14 cellular contexts compared by ENCODE assay signal in the genomic region with DNA sequence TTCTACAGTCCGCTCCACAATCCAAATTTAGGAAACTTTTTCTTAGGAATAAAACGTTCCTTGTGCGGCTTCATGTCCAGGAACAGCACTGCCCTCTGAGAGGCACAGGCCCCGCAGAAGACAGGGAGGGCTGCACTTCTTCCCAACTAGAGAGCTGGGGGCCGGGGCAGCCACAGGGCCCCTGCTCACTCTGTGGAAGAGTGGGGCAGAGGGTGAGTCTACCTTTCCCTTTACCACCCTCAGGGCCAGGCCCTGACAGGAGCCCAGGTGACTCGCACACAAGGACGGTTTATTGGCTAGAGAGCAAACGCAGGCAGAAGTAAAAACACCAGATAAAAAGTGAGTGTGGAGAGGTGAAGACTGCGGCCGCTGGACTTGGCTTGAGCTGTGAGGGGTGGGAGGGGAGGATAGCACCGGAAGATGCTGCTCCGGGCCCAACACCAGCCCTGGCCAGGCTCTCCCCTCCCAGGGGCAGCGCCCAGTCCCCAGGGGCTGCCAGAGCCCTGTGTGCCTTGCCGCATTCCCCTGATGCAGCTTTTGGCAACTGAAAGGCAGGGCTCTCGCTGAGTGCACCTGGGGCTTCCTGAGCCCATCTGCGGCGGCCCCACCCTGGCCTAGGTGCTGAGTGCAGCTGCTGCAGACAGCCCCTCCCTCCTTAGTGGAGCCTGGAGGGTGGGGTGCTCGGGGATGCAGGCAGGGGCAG. TPM values are rescaled to one million over a fixed set of nuclear protein-coding genes. Genes with fewer than 3 reads are reported as not detected.
DNase-seq lines count a peak whose midpoint lies in the region; ATAC-seq, FAIRE-seq and TF ChIP-seq lines count a peak whose summit lies in the region.
"Had no signal": no experiment of that assay in that cellular context is flagged by ENCODE, and none has a peak within 500 bp of the region (broad histone marks: within the 10 kb centered on the region; RNA-seq: fewer than 3 reads in every experiment).

No MANE protein-coding gene starts in this region.

- no peaks in the 10 kb centered on the region for H3K9me3 Mint-ChIP-seq in Caco-2 (ENCODE audit: unreplicated experiment)
- no peaks in the 10 kb centered on the region for H3K9me3 Mint-ChIP-seq in chondrocyte (ENCODE audit: low read depth)
- H3K9me3 Mint-ChIP-seq: activated T-cell treated with anti-CD3 and anti-CD28 coated beads, Interleukin-2, amount 50 U/mL, for 4 hours had no signal

- H3K4me3 ChIP-seq in Caco-2 (ENCODE audit: low read depth, low read length) = no peak overlapping the region
- H3K4me3 ChIP-seq in osteoblast (ENCODE audit: insufficient read depth, low read length) = no peak overlapping the region

- no peaks in the 10 kb centered on the region for H3K27me3 ChIP-seq in Caco-2 (replicated peaks; ENCODE audit: control insufficient read depth, insufficient read depth, low read length)
- H3K27me3 ChIP-seq in osteoblast (ENCODE audit: insufficient read depth, low read length) = no peaks in the 10 kb centered on the region

- H3K4me1 ChIP-seq in Caco-2 (no peaks in the 10 kb centered on the region), osteoblast (ENCODE audit: insufficient read depth, low read length) (peaks cover 4% of the 10 kb centered on the region)

- H3K4me1 Mint-ChIP-seq in Caco-2 (ENCODE audit: low read depth, unreplicated experiment) = no peaks in the 10 kb centered on the region
- peaks cover 10% of the 10 kb centered on the region for H3K4me1 Mint-ChIP-seq in chondrocyte (ENCODE audit: low read depth)
- H3K4me1 Mint-ChIP-seq: B cell had no signal

- H3K27ac ChIP-seq in osteoblast (ENCODE audit: low read depth, low read length) = no peak overlapping the region

- H3K27ac Mint-ChIP-seq in Caco-2 (ENCODE audit: unreplicated experiment) (peak overlapping the region; percentile 78), chondrocyte (ENCODE audit: unreplicated experiment) (peak overlapping the region; percentile 45)

- H3K4me2 ChIP-seq in osteoblast (ENCODE audit: insufficient read depth, low read length) = no peak overlapping the region

- DNase-seq in Caco-2 (no peak), NCI-H2107 (lab: John Stamatoyannopoulos, UW) (peak; percentile 20), chondrocyte (ENCODE audit: low spot score) (no peak), osteoblast (ENCODE audit: insufficient read length, low spot score, missing footprints) (peak; percentile 25), GM19239 (ENCODE audit: insufficient read length, low spot score) (no peak)
- DNase-seq in activated CD4-positive, alpha-beta T cell treated with anti-CD3 and anti-CD28 coated beads for 48 hours = no peak
- DNase-seq: activated T-cell treated with anti-CD3 and anti-CD28 coated beads, Interleukin-2, amount 50 U/mL, for 4 hours; GOT3; NCI-H2081 had no signal

- no peak for TF ChIP-seq CTCF in Caco-2 (IDR thresholded peaks at IDR 0.05; ENCODE audit: insufficient read depth in 1 of 2, low read depth in 1 of 2, low read length in 1 of 2, severe bottlenecking in 1 of 2, unreplicated experiment in 1 of 2)
- TF ChIP-seq CTCF in chondrocyte (IDR thresholded peaks at IDR 0.05) = no peak
- no peak for TF ChIP-seq CTCF in osteoblast (IDR thresholded peaks at IDR 0.05; ENCODE audit: extremely low read depth, low read depth, low read length)

- no peaks in the 10 kb centered on the region for H3K79me2 ChIP-seq in osteoblast (ENCODE audit: insufficient read depth, low read length)

- BruUV-seq in Caco-2 (replicated peaks; lab: Mats Ljungman, UMichigan) = TSS peak; percentile 25

- H3K36me3 ChIP-seq in Caco-2 (ENCODE audit: control insufficient read depth, insufficient read depth, low read length) (peaks cover 2% of the 10 kb centered on the region), osteoblast (ENCODE audit: insufficient read depth, low read length) (peaks cover 26% of the 10 kb centered on the region)

- H3K36me3 Mint-ChIP-seq in Caco-2 (ENCODE audit: insufficient read depth, unreplicated experiment) (peaks cover 70% of the 10 kb centered on the region), chondrocyte (ENCODE audit: low read depth) (peaks cover 14% of the 10 kb centered on the region)

- POLR2A ChIA-PET in Caco-2 (lab: Charles Lee) = no interaction called here

- H4K20me1 ChIP-seq in osteoblast (ENCODE audit: insufficient read depth, low read length) = peaks cover 3% of the 10 kb centered on the region

- no peak overlapping the region for H3K4me3 Mint-ChIP-seq in Caco-2 (ENCODE audit: unreplicated experiment)
- H3K4me3 Mint-ChIP-seq in chondrocyte (ENCODE audit: unreplicated experiment) = no peak overlapping the region
- H3K4me3 Mint-ChIP-seq: activated T-cell treated with anti-CD3 and anti-CD28 coated beads, Interleukin-2, amount 50 U/mL, for 4 hours; B cell had no signal

- ATAC-seq in HG02678 (IDR thresholded peaks at IDR 0.05; ENCODE audit: unreplicated experiment) (no peak), HG03354 (IDR thresholded peaks at IDR 0.05; ENCODE audit: poor library complexity, severe bottlenecking, unreplicated experiment) (no peak)

- H3K27me3 Mint-ChIP-seq in Caco-2 (ENCODE audit: insufficient read depth, unreplicated experiment) = no peaks in the 10 kb centered on the region
- H3K27me3 Mint-ChIP-seq in chondrocyte (ENCODE audit: low read depth) = no peaks in the 10 kb centered on the region
- H3K27me3 Mint-ChIP-seq: B cell had no signal

- H3K9me3 ChIP-seq in Caco-2 (no peaks in the 10 kb centered on the region), osteoblast (ENCODE audit: low read depth, low read length) (no peaks in the 10 kb centered on the region)

- CTCF ChIA-PET in Caco-2 (lab: Charles Lee) = interaction anchor here (3.1 kb wide), 1 partner anchor 21 kb away, joined by 10 read pairs; a partner anchor contains a TSS

- no peak overlapping the region for H2AFZ ChIP-seq in osteoblast (ENCODE audit: low read length)

- intact Hi-C loops in Caco-2 (cut with micrococcal nuclease; ENCODE audit: unreplicated experiment) = loop anchor here (2.0 kb wide), 1 partner anchor 21 kb away; a partner anchor contains a TSS

- no peak for FAIRE-seq in GM19239 (lab: Jason Lieb, UNC)
- FAIRE-seq: frontal cortex, islet of Langerhans had no signal

RNA-seq across cellular contexts. Expression of a gene that starts 20.2 kb away (rescaled TPM):
- total RNA-seq in Caco-2 (2022) (64.2 and 66.7 TPM in 2 replicates), chondrocyte (57.8 to 66.4 TPM (median 62.2 TPM) in 3 replicates), osteoblast (37.3 and 38.6 TPM in 2 replicates)

RNA-seq across cellular contexts. Expression of a gene that starts 28.5 kb away (rescaled TPM):
- 25.1 and 34.8 TPM in 2 replicates for total RNA-seq in Caco-2 (2022)
- 19.7 to 26.7 TPM (median 22.0 TPM) in 3 replicates for total RNA-seq in chondrocyte
- total RNA-seq in osteoblast = 21.2 and 22.4 TPM in 2 replicates

Comparison
In these comparisons a context has a peak if more than half of its experiments do, and no peak if none do; other contexts are left out.
1. DNase-seq: peak in NCI-H2107 (single experiment) and osteoblast (single experiment); none in Caco-2 (0 of 2), chondrocyte (single experiment), GM19239 (single experiment) and activated CD4-positive, alpha-beta T cell treated with anti-CD3 and anti-CD28 coated beads for 48 hours (single experiment).